In genomic region chr7:84529480-84530205, GRCh38 we compare ENCODE assay signal across 11 cellular contexts.
DNase-seq lines count a peak whose midpoint lies in the region; ATAC-seq and TF ChIP-seq lines count a peak whose summit lies in the region.
"Had no signal": no experiment of that assay in that cellular context is flagged by ENCODE, and none has a peak within 500 bp of the region (broad histone marks: within the 10 kb centered on the region; RNA-seq: fewer than 3 reads in every experiment).

No MANE protein-coding gene starts in this region.

- H3K27me3 Mint-ChIP-seq in progenitor cell of endocrine pancreas, result no peaks in the 10 kb centered on the region

- peak overlapping the region; percentile 95 for H3K27ac Mint-ChIP-seq in progenitor cell of endocrine pancreas

- intact Hi-C loops in Right ventricle myocardium superior (cut with DNase I), result no loop called here

- ATAC-seq in HG03342 (IDR thresholded peaks at IDR 0.05; ENCODE audit: unreplicated experiment), result no peak
- ATAC-seq in Right ventricle myocardium superior (ENCODE audit: poor library complexity), result no peak
- ATAC-seq: right lobe of liver had no signal

- DNase-seq in ELR (ENCODE audit: low read depth) (peak; percentile 90), NCI-H69 (lab: John Stamatoyannopoulos, UW) (peak; percentile 54), epithelial cell of esophagus (ENCODE audit: low read depth) (peak; percentile 90), progenitor cell of endocrine pancreas (ENCODE audit: low spot score, unreplicated experiment) (no peak), 8988T (no peak), HUDEP-2 (lab: John Stamatoyannopoulos, UW; ENCODE audit: unreplicated experiment in 76 of 76) (no peak), Right ventricle myocardium superior (no peak)
- DNase-seq: colonic mucosa, NCI-H146, right lobe of liver had no signal

- no peaks in the 10 kb centered on the region for H3K9me3 Mint-ChIP-seq in progenitor cell of endocrine pancreas (ENCODE audit: low read depth)

- no peak overlapping the region for H3K4me3 ChIP-seq in epithelial cell of esophagus (ENCODE audit: low read length)
- H3K4me3 ChIP-seq: colonic mucosa, right lobe of liver had no signal

- H3K36me3 Mint-ChIP-seq in progenitor cell of endocrine pancreas (ENCODE audit: insufficient read depth), result no peaks in the 10 kb centered on the region

- peaks cover 42% of the 10 kb centered on the region for H3K4me1 Mint-ChIP-seq in progenitor cell of endocrine pancreas (ENCODE audit: low read depth)

- peak overlapping the region; percentile 6 for H3K4me3 Mint-ChIP-seq in progenitor cell of endocrine pancreas (ENCODE audit: low read depth)

- TF ChIP-seq CTCF in epithelial cell of esophagus (IDR thresholded peaks at IDR 0.05; ENCODE audit: insufficient read depth, low read depth, low read length, missing control alignments) (no peak), progenitor cell of endocrine pancreas (IDR thresholded peaks at IDR 0.05; ENCODE audit: unreplicated experiment) (no peak)

Comparison
In these comparisons a context has a peak if more than half of its experiments do, and no peak if none do; other contexts are left out.
1. DNase-seq: peak in ELR (single experiment), NCI-H69 (single experiment) and epithelial cell of esophagus (single experiment); none in progenitor cell of endocrine pancreas (single experiment), 8988T (single experiment), HUDEP-2 (0 of 76) and Right ventricle myocardium superior (single experiment).